In genomic region chr15:90231028-90232017, GRCh38 we compare ENCODE assay signal across 7 cellular contexts. TPM values are rescaled to one million over a fixed set of nuclear protein-coding genes. Genes with fewer than 3 reads are reported as not detected.
DNase-seq lines count a peak whose midpoint lies in the region; ATAC-seq and TF ChIP-seq lines count a peak whose summit lies in the region.

No MANE protein-coding gene starts in this region.

- H3K36me3 ChIP-seq in liver (ENCODE audit: control insufficient read depth in 4 of 4, insufficient read depth in 3 of 4, low read depth in 1 of 4, low read length in 3 of 4): peaks cover 9 to 31% (median 23%) of the 10 kb centered on the region in 4 donors

- no peak for TF ChIP-seq CTCF in liver (IDR thresholded peaks at IDR 0.05; ENCODE audit: low read depth, low read length, missing input control)

- H3K9me3 ChIP-seq in liver (ENCODE audit: control insufficient read depth in 4 of 4, low read length in 3 of 4): no peaks in the 10 kb centered on the region

- peaks cover 13 to 47% (median 35%) of the 10 kb centered on the region in 4 donors for H3K4me1 ChIP-seq in liver (ENCODE audit: control insufficient read depth in 4 of 4, insufficient read depth in 4 of 4, low read length in 3 of 4)

- peak overlapping the region in 1 of 3 donors; percentile 53 for H3K4me3 ChIP-seq in liver (ENCODE audit: low read depth in 1 of 3, low read length in 3 of 3)

- TF ChIP-seq RAD21 in liver (IDR thresholded peaks at IDR 0.05): no peak

- peak overlapping the region in 1 of 2 donors; percentile 90 for H3K9ac ChIP-seq in liver (ENCODE audit: low read depth in 1 of 2, low read length in 2 of 2)

- no peak for ATAC-seq in GM21717 (IDR thresholded peaks at IDR 0.05; ENCODE audit: unreplicated experiment)

- H3K27ac ChIP-seq in liver (ENCODE audit: low read depth in 1 of 2, low read length in 2 of 2): peak overlapping the region; percentile 96 to 97

- 62% methylated on average over 27 of the region's 27 CpGs for WGBS in liver

- peak; percentile 61 for DNase-seq in NAMALWA (ENCODE audit: low spot score)
- DNase-seq in activated T-cell treated with anti-CD3 and anti-CD28 coated beads for 4 hours: peak; percentile 50
- peak; percentile 16 to 50 for DNase-seq in stimulated activated CD8-positive, alpha-beta memory T cell treated with anti-CD3 and anti-CD28 coated beads, Interleukin-2, amount 100 ng/mL, for 48 hours (ENCODE audit: low read depth in 2 of 2)
- no peak for DNase-seq in islet precursor cell
- DNase-seq in LoVo (ENCODE audit: low spot score): no peak

- H3K27me3 ChIP-seq in liver (ENCODE audit: control insufficient read depth in 4 of 4, insufficient read depth in 4 of 4, low read length in 3 of 4): no peaks in the 10 kb centered on the region

TF ChIP-seq in liver, 16 proteins besides CTCF, POLR2A, EP300 and RAD21:
- TF ChIP-seq NR2F2 (IDR thresholded peaks at IDR 0.05) (no peak), SP1 (IDR thresholded peaks at IDR 0.05) (no peak), TAF1 (conservative IDR thresholded peaks at IDR 0.05) (no peak), YY1 (IDR thresholded peaks at IDR 0.05) (no peak)
TF ChIP-seq in liver: peak in this region for 0.

RNA-seq across cellular contexts. Expression of gene CIB1, which starts 2.4 kb away (rescaled TPM):
- 10 to 100 TPM; 14.9 to 19.5 TPM for total RNA-seq in liver
- 100 to 1,000 TPM in 1 of 2 donors, 10 to 100 TPM in 1; 79.1 to 107 TPM for polyA plus RNA-seq in liver

RNA-seq across cellular contexts. Expression of gene GDPGP1, which starts 2.7 kb away (rescaled TPM):
- total RNA-seq in liver: 1 to 10 TPM; 6.7 to 8.6 TPM
- 1 to 10 TPM; 2.5 to 3.5 TPM for polyA plus RNA-seq in liver

RNA-seq across cellular contexts. Expression of gene TTLL13, which starts 18.0 kb away (rescaled TPM):
- total RNA-seq in liver: under 1 TPM in 1 of 2 donors, not detected in 1; 0.08 TPM
- under 1 TPM in 1 of 2 donors, not detected in 1; 0.17 TPM for polyA plus RNA-seq in liver

RNA-seq across cellular contexts. Expression of gene SEMA4B, which starts 30.2 kb away (rescaled TPM):
- total RNA-seq in liver: 10 to 100 TPM; 38.8 to 52.2 TPM
- 10 to 100 TPM; 14.3 to 15.2 TPM for polyA plus RNA-seq in liver

RNA-seq across cellular contexts. Expression of gene NGRN, which starts 34.1 kb away (rescaled TPM):
- 10 to 100 TPM; 22.8 to 26.6 TPM for total RNA-seq in liver
- polyA plus RNA-seq in liver: 10 to 100 TPM; 24.3 to 25.4 TPM

Comparison
In these comparisons a context has a peak if more than half of its experiments do, and no peak if none do; other contexts are left out.
1. DNase-seq: peak in NAMALWA (single experiment), activated T-cell treated with anti-CD3 and anti-CD28 coated beads for 4 hours (single experiment) and stimulated activated CD8-positive, alpha-beta memory T cell treated with anti-CD3 and anti-CD28 coated beads, Interleukin-2, amount 100 ng/mL, for 48 hours (2 of 2); none in islet precursor cell (single experiment) and LoVo (single experiment).